Comparison of ENCODE assay signal across 1 cellular context in the genomic region with DNA sequence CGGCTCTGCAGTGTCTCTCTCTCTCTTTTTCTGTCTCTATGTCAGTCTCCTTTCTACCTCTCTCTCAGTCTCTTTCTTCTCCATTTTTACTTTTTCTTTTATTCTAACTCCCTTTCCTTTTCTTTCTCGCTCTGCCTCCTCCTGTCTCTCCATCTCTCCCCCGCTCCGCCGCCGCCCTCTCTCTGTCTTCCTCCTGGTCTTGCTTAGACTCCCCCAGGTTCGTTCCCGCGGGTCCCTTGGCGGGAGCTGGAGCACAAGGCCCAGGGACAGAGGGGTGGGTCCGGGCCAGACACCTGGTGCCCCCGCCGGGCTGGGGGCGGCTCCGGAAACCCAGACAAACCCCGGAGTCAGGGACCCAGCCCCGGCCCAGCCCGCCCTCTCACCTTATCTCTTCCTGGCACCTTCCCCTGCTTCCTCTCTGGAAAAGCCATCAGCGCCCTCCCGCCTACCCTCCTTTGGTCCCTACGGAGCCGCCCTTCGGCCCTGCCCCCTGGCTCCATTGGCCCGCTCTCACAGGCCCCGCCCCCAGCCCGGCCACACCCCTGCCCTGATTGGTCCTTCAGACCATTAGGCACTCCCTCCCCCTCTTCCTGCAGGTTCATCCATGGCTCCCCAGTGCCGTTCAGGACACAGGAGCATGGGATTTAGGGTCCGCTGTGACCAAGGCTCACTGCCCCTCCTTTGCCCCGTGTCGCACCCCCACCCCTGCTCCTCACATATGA.
TF ChIP-seq lines count a peak whose summit lies in the region.

No MANE protein-coding gene starts in this region.

TF ChIP-seq in HepG2, 621 proteins besides CTCF, POLR2A, EP300 and RAD21:
- TF ChIP-seq SUZ12 (IDR thresholded peaks at IDR 0.05; ENCODE audit: low read depth, low read length) (no peak), FOXK2 (IDR thresholded peaks at IDR 0.05) (no peak), ISX (CRISPR knock-in tag; conservative IDR thresholded peaks at IDR 0.05) (no peak), SP1 (IDR thresholded peaks at IDR 0.05) (no peak), SP1 (CRISPR knock-in tag; IDR thresholded peaks at IDR 0.05) (peak; percentile 67), SAP130 (CRISPR knock-in tag; IDR thresholded peaks at IDR 0.05; ENCODE audit: low read depth) (peak; percentile 36; the same call in 1 of the 2 replicates), SP2 (CRISPR knock-in tag; IDR thresholded peaks at IDR 0.05) (peak; percentile 72), ZFP36 (IDR thresholded peaks at IDR 0.05; ENCODE audit: borderline replicate concordance, low read depth, low read length, partially characterized antibody) (peak; percentile 74), ZNF3 (CRISPR knock-in tag; IDR thresholded peaks at IDR 0.05) (no peak), REPIN1 (CRISPR knock-in tag; IDR thresholded peaks at IDR 0.05; ENCODE audit: borderline replicate concordance, low read depth) (no peak), NFYC (CRISPR knock-in tag; IDR thresholded peaks at IDR 0.05) (peak; percentile 75), U2AF1 (optimal IDR thresholded peaks at IDR 0.05; ENCODE audit: low read depth, low read length) (no peak), NFYB (CRISPR knock-in tag; IDR thresholded peaks at IDR 0.05) (peak; percentile 69), AGO2 (optimal IDR thresholded peaks at IDR 0.05; ENCODE audit: low read depth, low read length) (no peak), PAX8 (CRISPR knock-in tag; IDR thresholded peaks at IDR 0.05; ENCODE audit: borderline replicate concordance) (no peak), GATAD1 (CRISPR knock-in tag; IDR thresholded peaks at IDR 0.05) (no peak), GABPB1 (CRISPR knock-in tag; IDR thresholded peaks at IDR 0.05) (peak; percentile 37; the same call in 1 of the 2 replicates), ETS1 (CRISPR knock-in tag; IDR thresholded peaks at IDR 0.05) (no peak), KDM1A (CRISPR knock-in tag; IDR thresholded peaks at IDR 0.05) (peak; percentile 80; the same call in 1 of the 2 replicates), HNRNPH1 (optimal IDR thresholded peaks at IDR 0.05; ENCODE audit: low read depth, low read length) (no peak), NFIB (CRISPR knock-in tag; IDR thresholded peaks at IDR 0.05; ENCODE audit: borderline replicate concordance) (no peak), ZNF746 (CRISPR knock-in tag; IDR thresholded peaks at IDR 0.05) (no peak), ZMYM3 (CRISPR knock-in tag; IDR thresholded peaks at IDR 0.05) (peak; percentile 72), RXRA (CRISPR knock-in tag; IDR thresholded peaks at IDR 0.05) (no peak), EZH2 (conservative IDR thresholded peaks at IDR 0.05; ENCODE audit: low read depth, low read length) (no peak), ZNF572 (CRISPR knock-in tag; IDR thresholded peaks at IDR 0.05) (no peak), IRF2 (CRISPR knock-in tag; IDR thresholded peaks at IDR 0.05) (no peak), ATF2 (CRISPR knock-in tag; IDR thresholded peaks at IDR 0.05) (no peak), FOSL2 (CRISPR knock-in tag; IDR thresholded peaks at IDR 0.05) (no peak)
- TF ChIP-seq, protein P1, sequence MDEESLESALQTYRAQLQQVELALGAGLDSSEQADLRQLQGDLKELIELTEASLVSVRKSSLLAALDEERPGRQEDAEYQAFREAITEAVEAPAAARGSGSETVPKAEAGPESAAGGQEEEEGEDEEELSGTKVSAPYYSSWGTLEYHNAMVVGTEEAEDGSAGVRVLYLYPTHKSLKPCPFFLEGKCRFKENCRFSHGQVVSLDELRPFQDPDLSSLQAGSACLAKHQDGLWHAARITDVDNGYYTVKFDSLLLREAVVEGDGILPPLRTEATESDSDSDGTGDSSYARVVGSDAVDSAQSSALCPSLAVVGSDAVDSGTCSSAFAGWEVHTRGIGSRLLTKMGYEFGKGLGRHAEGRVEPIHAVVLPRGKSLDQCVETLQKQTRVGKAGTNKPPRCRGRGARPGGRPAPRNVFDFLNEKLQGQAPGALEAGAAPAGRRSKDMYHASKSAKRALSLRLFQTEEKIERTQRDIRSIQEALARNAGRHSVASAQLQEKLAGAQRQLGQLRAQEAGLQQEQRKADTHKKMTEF (CRISPR knock-in tag; IDR thresholded peaks at IDR 0.05), result no peak
- TF ChIP-seq, protein P2, sequence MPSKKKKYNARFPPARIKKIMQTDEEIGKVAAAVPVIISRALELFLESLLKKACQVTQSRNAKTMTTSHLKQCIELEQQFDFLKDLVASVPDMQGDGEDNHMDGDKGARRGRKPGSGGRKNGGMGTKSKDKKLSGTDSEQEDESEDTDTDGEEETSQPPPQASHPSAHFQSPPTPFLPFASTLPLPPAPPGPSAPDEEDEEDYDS (CRISPR knock-in tag; IDR thresholded peaks at IDR 0.05), result peak; percentile 37; the same call in 1 of the 2 replicates
- TF ChIP-seq, protein P3, sequence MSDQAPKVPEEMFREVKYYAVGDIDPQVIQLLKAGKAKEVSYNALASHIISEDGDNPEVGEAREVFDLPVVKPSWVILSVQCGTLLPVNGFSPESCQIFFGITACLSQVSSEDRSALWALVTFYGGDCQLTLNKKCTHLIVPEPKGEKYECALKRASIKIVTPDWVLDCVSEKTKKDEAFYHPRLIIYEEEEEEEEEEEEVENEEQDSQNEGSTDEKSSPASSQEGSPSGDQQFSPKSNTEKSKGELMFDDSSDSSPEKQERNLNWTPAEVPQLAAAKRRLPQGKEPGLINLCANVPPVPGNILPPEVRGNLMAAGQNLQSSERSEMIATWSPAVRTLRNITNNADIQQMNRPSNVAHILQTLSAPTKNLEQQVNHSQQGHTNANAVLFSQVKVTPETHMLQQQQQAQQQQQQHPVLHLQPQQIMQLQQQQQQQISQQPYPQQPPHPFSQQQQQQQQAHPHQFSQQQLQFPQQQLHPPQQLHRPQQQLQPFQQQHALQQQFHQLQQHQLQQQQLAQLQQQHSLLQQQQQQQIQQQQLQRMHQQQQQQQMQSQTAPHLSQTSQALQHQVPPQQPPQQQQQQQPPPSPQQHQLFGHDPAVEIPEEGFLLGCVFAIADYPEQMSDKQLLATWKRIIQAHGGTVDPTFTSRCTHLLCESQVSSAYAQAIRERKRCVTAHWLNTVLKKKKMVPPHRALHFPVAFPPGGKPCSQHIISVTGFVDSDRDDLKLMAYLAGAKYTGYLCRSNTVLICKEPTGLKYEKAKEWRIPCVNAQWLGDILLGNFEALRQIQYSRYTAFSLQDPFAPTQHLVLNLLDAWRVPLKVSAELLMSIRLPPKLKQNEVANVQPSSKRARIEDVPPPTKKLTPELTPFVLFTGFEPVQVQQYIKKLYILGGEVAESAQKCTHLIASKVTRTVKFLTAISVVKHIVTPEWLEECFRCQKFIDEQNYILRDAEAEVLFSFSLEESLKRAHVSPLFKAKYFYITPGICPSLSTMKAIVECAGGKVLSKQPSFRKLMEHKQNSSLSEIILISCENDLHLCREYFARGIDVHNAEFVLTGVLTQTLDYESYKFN (CRISPR knock-in tag; conservative IDR thresholded peaks at IDR 0.05), result no peak
- TF ChIP-seq, protein P4, sequence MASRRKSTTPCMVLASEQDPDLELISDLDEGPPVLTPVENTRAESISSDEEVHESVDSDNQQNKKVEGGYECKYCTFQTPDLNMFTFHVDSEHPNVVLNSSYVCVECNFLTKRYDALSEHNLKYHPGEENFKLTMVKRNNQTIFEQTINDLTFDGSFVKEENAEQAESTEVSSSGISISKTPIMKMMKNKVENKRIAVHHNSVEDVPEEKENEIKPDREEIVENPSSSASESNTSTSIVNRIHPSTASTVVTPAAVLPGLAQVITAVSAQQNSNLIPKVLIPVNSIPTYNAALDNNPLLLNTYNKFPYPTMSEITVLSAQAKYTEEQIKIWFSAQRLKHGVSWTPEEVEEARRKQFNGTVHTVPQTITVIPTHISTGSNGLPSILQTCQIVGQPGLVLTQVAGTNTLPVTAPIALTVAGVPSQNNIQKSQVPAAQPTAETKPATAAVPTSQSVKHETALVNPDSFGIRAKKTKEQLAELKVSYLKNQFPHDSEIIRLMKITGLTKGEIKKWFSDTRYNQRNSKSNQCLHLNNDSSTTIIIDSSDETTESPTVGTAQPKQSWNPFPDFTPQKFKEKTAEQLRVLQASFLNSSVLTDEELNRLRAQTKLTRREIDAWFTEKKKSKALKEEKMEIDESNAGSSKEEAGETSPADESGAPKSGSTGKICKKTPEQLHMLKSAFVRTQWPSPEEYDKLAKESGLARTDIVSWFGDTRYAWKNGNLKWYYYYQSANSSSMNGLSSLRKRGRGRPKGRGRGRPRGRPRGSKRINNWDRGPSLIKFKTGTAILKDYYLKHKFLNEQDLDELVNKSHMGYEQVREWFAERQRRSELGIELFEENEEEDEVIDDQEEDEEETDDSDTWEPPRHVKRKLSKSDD (CRISPR knock-in tag; IDR thresholded peaks at IDR 0.05; ENCODE audit: low read depth), result no peak
- TF ChIP-seq, protein P5, sequence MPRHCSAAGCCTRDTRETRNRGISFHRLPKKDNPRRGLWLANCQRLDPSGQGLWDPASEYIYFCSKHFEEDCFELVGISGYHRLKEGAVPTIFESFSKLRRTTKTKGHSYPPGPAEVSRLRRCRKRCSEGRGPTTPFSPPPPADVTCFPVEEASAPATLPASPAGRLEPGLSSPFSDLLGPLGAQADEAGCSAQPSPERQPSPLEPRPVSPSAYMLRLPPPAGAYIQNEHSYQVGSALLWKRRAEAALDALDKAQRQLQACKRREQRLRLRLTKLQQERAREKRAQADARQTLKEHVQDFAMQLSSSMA (CRISPR knock-in tag; IDR thresholded peaks at IDR 0.05), result no peak
- TF ChIP-seq, protein P6, sequence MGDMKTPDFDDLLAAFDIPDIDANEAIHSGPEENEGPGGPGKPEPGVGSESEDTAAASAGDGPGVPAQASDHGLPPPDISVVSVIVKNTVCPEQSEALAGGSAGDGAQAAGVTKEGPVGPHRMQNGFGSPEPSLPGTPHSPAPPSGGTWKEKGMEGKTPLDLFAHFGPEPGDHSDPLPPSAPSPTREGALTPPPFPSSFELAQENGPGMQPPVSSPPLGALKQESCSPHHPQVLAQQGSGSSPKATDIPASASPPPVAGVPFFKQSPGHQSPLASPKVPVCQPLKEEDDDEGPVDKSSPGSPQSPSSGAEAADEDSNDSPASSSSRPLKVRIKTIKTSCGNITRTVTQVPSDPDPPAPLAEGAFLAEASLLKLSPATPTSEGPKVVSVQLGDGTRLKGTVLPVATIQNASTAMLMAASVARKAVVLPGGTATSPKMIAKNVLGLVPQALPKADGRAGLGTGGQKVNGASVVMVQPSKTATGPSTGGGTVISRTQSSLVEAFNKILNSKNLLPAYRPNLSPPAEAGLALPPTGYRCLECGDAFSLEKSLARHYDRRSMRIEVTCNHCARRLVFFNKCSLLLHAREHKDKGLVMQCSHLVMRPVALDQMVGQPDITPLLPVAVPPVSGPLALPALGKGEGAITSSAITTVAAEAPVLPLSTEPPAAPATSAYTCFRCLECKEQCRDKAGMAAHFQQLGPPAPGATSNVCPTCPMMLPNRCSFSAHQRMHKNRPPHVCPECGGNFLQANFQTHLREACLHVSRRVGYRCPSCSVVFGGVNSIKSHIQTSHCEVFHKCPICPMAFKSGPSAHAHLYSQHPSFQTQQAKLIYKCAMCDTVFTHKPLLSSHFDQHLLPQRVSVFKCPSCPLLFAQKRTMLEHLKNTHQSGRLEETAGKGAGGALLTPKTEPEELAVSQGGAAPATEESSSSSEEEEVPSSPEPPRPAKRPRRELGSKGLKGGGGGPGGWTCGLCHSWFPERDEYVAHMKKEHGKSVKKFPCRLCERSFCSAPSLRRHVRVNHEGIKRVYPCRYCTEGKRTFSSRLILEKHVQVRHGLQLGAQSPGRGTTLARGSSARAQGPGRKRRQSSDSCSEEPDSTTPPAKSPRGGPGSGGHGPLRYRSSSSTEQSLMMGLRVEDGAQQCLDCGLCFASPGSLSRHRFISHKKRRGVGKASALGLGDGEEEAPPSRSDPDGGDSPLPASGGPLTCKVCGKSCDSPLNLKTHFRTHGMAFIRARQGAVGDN (CRISPR knock-in tag; IDR thresholded peaks at IDR 0.05), result 0 out of 2 replicates have a peak, but pooled peaks have one; percentile 5
- TF ChIP-seq, protein P7, sequence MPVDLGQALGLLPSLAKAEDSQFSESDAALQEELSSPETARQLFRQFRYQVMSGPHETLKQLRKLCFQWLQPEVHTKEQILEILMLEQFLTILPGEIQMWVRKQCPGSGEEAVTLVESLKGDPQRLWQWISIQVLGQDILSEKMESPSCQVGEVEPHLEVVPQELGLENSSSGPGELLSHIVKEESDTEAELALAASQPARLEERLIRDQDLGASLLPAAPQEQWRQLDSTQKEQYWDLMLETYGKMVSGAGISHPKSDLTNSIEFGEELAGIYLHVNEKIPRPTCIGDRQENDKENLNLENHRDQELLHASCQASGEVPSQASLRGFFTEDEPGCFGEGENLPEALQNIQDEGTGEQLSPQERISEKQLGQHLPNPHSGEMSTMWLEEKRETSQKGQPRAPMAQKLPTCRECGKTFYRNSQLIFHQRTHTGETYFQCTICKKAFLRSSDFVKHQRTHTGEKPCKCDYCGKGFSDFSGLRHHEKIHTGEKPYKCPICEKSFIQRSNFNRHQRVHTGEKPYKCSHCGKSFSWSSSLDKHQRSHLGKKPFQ (CRISPR knock-in tag; IDR thresholded peaks at IDR 0.05; ENCODE audit: insufficient replicate concordance), result no peak
- TF ChIP-seq, protein P8, sequence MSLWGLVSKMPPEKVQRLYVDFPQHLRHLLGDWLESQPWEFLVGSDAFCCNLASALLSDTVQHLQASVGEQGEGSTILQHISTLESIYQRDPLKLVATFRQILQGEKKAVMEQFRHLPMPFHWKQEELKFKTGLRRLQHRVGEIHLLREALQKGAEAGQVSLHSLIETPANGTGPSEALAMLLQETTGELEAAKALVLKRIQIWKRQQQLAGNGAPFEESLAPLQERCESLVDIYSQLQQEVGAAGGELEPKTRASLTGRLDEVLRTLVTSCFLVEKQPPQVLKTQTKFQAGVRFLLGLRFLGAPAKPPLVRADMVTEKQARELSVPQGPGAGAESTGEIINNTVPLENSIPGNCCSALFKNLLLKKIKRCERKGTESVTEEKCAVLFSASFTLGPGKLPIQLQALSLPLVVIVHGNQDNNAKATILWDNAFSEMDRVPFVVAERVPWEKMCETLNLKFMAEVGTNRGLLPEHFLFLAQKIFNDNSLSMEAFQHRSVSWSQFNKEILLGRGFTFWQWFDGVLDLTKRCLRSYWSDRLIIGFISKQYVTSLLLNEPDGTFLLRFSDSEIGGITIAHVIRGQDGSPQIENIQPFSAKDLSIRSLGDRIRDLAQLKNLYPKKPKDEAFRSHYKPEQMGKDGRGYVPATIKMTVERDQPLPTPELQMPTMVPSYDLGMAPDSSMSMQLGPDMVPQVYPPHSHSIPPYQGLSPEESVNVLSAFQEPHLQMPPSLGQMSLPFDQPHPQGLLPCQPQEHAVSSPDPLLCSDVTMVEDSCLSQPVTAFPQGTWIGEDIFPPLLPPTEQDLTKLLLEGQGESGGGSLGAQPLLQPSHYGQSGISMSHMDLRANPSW (CRISPR knock-in tag; IDR thresholded peaks at IDR 0.05; ENCODE audit: borderline replicate concordance), result no peak
